ENCODE assay signal across 1 cellular context in the genomic region with DNA sequence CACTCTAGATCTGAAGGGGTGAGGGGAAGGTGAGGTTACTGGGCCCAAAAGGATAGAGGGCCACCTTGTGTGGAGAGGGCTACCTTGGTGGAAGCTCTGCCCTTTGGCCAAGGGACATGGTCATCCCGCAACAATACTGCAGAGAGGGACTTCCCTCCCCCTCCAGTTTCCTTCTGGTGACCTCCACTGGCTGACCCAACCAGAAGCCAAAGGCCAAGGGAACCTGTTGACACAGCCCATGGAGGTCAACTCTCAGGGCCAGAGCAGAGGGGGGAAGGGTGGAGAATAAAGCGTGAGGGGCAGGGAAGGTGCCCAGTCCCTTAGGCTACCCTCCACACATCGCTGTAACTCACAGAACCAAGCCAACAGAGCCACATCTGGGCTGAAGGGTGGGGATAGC.
TF ChIP-seq lines count a peak whose summit lies in the region.

No MANE protein-coding gene starts in this region.

TF ChIP-seq in HepG2, 621 proteins besides CTCF, POLR2A, EP300 and RAD21 (continued from another document and continues in another):
- TF ChIP-seq, protein P1, sequence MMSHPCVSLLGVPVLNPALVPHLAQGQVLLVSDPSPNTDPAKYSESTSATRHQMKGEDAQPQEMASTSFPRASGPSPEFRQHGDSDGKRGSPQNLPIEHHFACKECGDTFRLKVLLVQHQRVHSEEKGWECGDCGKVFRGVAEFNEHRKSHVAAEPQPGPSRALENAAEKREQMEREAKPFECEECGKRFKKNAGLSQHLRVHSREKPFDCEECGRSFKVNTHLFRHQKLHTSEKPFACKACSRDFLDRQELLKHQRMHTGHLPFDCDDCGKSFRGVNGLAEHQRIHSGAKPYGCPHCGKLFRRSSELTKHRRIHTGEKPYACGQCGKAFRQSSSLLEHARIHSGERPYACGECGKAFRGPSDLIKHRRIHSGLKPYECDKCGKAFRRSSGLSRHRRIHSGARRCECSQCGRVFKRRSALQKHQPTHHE (CRISPR knock-in tag; IDR thresholded peaks at IDR 0.05; ENCODE audit: borderline replicate concordance): no peak
- TF ChIP-seq JDP2 (CRISPR knock-in tag; IDR thresholded peaks at IDR 0.05; ENCODE audit: borderline replicate concordance) (no peak), ZSCAN29 (CRISPR knock-in tag; conservative IDR thresholded peaks at IDR 0.05) (no peak), BCL6 (CRISPR knock-in tag; IDR thresholded peaks at IDR 0.05) (peak; percentile 52; the same call in 1 of the 2 replicates), ZNF614 (CRISPR knock-in tag; IDR thresholded peaks at IDR 0.05; ENCODE audit: borderline replicate concordance) (peak; percentile 70; the same call in 1 of the 2 replicates), EZH2 (conservative IDR thresholded peaks at IDR 0.05; ENCODE audit: low read depth, low read length) (no peak), NFE2L1 (CRISPR knock-in tag; IDR thresholded peaks at IDR 0.05; ENCODE audit: borderline replicate concordance) (no peak), SIX4 (CRISPR knock-in tag; IDR thresholded peaks at IDR 0.05) (no peak), ZNF441 (CRISPR knock-in tag; IDR thresholded peaks at IDR 0.05; ENCODE audit: borderline replicate concordance) (no peak), KLF11 (CRISPR knock-in tag; IDR thresholded peaks at IDR 0.05) (no peak), HNRNPH1 (optimal IDR thresholded peaks at IDR 0.05; ENCODE audit: low read depth, low read length) (no peak), PHF5A (CRISPR knock-in tag; IDR thresholded peaks at IDR 0.05; ENCODE audit: low read depth, unreplicated experiment) (no peak), ZNF75D (CRISPR knock-in tag; IDR thresholded peaks at IDR 0.05; ENCODE audit: borderline replicate concordance) (no peak), ARNT2 (CRISPR knock-in tag; IDR thresholded peaks at IDR 0.05; ENCODE audit: low read depth) (no peak), ZNF12 (CRISPR knock-in tag; IDR thresholded peaks at IDR 0.05) (no peak), JUN (CRISPR knock-in tag; IDR thresholded peaks at IDR 0.05) (no peak), FOXK2 (IDR thresholded peaks at IDR 0.05) (no peak), MZF1 (CRISPR knock-in tag; IDR thresholded peaks at IDR 0.05; ENCODE audit: borderline replicate concordance) (no peak), CSRNP1 (CRISPR knock-in tag; IDR thresholded peaks at IDR 0.05) (no peak), MIER3 (CRISPR knock-in tag; IDR thresholded peaks at IDR 0.05; ENCODE audit: borderline replicate concordance) (peak; percentile 75; the same call in 1 of the 2 replicates), ZNF678 (CRISPR knock-in tag; IDR thresholded peaks at IDR 0.05) (no peak), TARDBP (CRISPR knock-in tag; IDR thresholded peaks at IDR 0.05) (peak; percentile 46; the same call in 1 of the 2 replicates), PHF8 (CRISPR knock-in tag; IDR thresholded peaks at IDR 0.05) (no peak), RARG (CRISPR knock-in tag; IDR thresholded peaks at IDR 0.05; ENCODE audit: low read depth) (no peak), NR2C2 (CRISPR knock-in tag; IDR thresholded peaks at IDR 0.05; ENCODE audit: borderline replicate concordance) (peak; percentile 92), ZSCAN21 (CRISPR knock-in tag; IDR thresholded peaks at IDR 0.05; ENCODE audit: borderline replicate concordance) (no peak), ISL2 (CRISPR knock-in tag; IDR thresholded peaks at IDR 0.05) (no peak), ZNF496 (CRISPR knock-in tag; IDR thresholded peaks at IDR 0.05; ENCODE audit: insufficient replicate concordance) (no peak), ERF (CRISPR knock-in tag; IDR thresholded peaks at IDR 0.05) (peak; percentile 61; the same call in 1 of the 2 replicates), MEIS2 (CRISPR knock-in tag; IDR thresholded peaks at IDR 0.05) (no peak), MBD4 (IDR thresholded peaks at IDR 0.05; ENCODE audit: borderline replicate concordance, low read length) (no peak), ESRRA (CRISPR knock-in tag; IDR thresholded peaks at IDR 0.05; ENCODE audit: low read depth) (peak; percentile 98), HNRNPLL (IDR thresholded peaks at IDR 0.05; ENCODE audit: low read depth, low read length, poor library complexity, severe bottlenecking) (no peak), ZBTB40 (IDR thresholded peaks at IDR 0.05) (no peak), ZBTB40 (CRISPR knock-in tag; IDR thresholded peaks at IDR 0.05) (no peak), MTF2 (CRISPR knock-in tag; IDR thresholded peaks at IDR 0.05; ENCODE audit: borderline replicate concordance) (no peak), ZNF18 (CRISPR knock-in tag; IDR thresholded peaks at IDR 0.05; ENCODE audit: insufficient replicate concordance) (no peak), ZNF160 (CRISPR knock-in tag; IDR thresholded peaks at IDR 0.05) (no peak), TOPORS (CRISPR knock-in tag; IDR thresholded peaks at IDR 0.05) (no peak), ZNF792 (CRISPR knock-in tag; IDR thresholded peaks at IDR 0.05) (no peak), KAT2B (IDR thresholded peaks at IDR 0.05; ENCODE audit: borderline replicate concordance, low read depth, low read length) (no peak), NR2F2 (IDR thresholded peaks at IDR 0.05; ENCODE audit: borderline replicate concordance, low read depth) (peak; percentile 99), ZIK1 (CRISPR knock-in tag; IDR thresholded peaks at IDR 0.05; ENCODE audit: borderline replicate concordance, low read depth) (no peak), SOX5 (CRISPR knock-in tag; IDR thresholded peaks at IDR 0.05; ENCODE audit: borderline replicate concordance) (peak; percentile 60), ZFY (CRISPR knock-in tag; IDR thresholded peaks at IDR 0.05) (no peak), GATAD1 (CRISPR knock-in tag; IDR thresholded peaks at IDR 0.05) (no peak), SRY (CRISPR knock-in tag; IDR thresholded peaks at IDR 0.05) (no peak), ZNF432 (CRISPR knock-in tag; IDR thresholded peaks at IDR 0.05; ENCODE audit: borderline replicate concordance) (no peak), ZNF414 (CRISPR knock-in tag; IDR thresholded peaks at IDR 0.05) (peak; percentile 55; the same call in 1 of the 2 replicates), ZFP36 (IDR thresholded peaks at IDR 0.05; ENCODE audit: borderline replicate concordance, low read depth, low read length, partially characterized antibody) (no peak), CBX5 (CRISPR knock-in tag; IDR thresholded peaks at IDR 0.05; ENCODE audit: borderline replicate concordance) (no peak), ZNF660 (CRISPR knock-in tag; IDR thresholded peaks at IDR 0.05; ENCODE audit: borderline replicate concordance, low read depth) (no peak), FOXP1 (IDR thresholded peaks at IDR 0.05) (no peak), FOXP1 (CRISPR knock-in tag; IDR thresholded peaks at IDR 0.05) (peak; percentile 66; the same call in 1 of the 2 replicates)
- TF ChIP-seq, protein P2, sequence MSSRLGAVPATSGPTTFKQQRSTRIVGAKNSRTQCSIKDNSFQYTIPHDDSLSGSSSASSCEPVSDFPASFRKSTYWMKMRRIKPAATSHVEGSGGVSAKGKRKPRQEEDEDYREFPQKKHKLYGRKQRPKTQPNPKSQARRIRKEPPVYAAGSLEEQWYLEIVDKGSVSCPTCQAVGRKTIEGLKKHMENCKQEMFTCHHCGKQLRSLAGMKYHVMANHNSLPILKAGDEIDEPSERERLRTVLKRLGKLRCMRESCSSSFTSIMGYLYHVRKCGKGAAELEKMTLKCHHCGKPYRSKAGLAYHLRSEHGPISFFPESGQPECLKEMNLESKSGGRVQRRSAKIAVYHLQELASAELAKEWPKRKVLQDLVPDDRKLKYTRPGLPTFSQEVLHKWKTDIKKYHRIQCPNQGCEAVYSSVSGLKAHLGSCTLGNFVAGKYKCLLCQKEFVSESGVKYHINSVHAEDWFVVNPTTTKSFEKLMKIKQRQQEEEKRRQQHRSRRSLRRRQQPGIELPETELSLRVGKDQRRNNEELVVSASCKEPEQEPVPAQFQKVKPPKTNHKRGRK (CRISPR knock-in tag; IDR thresholded peaks at IDR 0.05): no peak
- TF ChIP-seq, protein P3, sequence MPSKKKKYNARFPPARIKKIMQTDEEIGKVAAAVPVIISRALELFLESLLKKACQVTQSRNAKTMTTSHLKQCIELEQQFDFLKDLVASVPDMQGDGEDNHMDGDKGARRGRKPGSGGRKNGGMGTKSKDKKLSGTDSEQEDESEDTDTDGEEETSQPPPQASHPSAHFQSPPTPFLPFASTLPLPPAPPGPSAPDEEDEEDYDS (CRISPR knock-in tag; IDR thresholded peaks at IDR 0.05): no peak
